In the genomic region with DNA sequence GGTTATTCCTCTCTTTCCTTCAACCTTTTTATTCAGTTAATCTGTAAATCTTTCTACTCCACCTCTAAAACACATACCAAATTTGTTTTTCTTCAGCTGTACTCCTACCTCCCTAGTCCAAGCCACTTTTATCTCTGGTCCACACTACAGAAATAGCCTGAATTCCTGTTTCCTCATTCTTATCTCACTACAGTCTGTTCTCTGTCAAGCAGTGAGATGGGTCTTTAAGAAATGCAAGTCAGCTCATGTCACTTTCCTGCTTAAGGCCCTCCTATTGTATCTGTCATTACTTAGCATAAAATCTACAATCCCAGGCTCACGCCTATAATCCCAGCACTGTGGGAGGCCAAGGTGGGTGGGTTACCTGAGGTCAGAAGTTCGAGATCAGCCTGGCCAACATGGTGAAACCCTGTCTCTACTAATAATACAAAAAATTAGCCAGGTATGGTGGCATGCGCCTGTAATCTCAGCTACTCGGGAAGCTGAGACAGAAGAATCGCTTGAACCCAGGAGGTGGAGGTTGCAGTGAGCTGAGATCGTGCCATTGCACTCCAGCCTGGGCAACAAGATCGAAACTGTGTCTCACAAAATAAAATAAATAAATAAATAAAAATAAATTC, we compare ENCODE assay signal across 1 cellular context.
A peak's percentile ranks its signal among the peaks of the same experiment; 100 is the strongest.
TF ChIP-seq lines count a peak whose summit lies in the region.
"Not testable (repeated sequence)": the region's sequence is repeated elsewhere in the genome, so short reads cannot be mapped to it uniquely, and the experiment has no call there.

No MANE protein-coding gene starts in this region.

TF ChIP-seq in K562, 482 proteins besides CTCF, POLR2A, EP300 and RAD21 (continued from another document):
- TF ChIP-seq L3MBTL2 (IDR thresholded peaks at IDR 0.05) (0 out of 2 replicates have a peak, but pooled peaks have one; percentile 17), GATA2 (CRISPR knock-in tag; IDR thresholded peaks at IDR 0.05) (peak; percentile 90), CREM (IDR thresholded peaks at IDR 0.05; ENCODE audit: low read depth) (peak; percentile 61), BRD9 (IDR thresholded peaks at IDR 0.05; ENCODE audit: low read depth, partially characterized antibody) (peak; percentile 66), TEAD1 (CRISPR knock-in tag; IDR thresholded peaks at IDR 0.05) (peak; percentile 56 to 67; a peak in 2 of 4 replicates), DACH1 (IDR thresholded peaks at IDR 0.05; ENCODE audit: partially characterized antibody) (peak; percentile 89), ATF1 (tag; IDR thresholded peaks at IDR 0.05) (peak; percentile 72), THRAP3 (IDR thresholded peaks at IDR 0.05; ENCODE audit: borderline replicate concordance) (0 out of 2 replicates have a peak, but pooled peaks have one; percentile 38), MTA1 (IDR thresholded peaks at IDR 0.05; ENCODE audit: borderline replicate concordance) (peak; percentile 73; the same call in 1 of the 2 replicates), NR4A1 (tag; IDR thresholded peaks at IDR 0.05) (0 out of 2 replicates have a peak, but pooled peaks have one; percentile 24), NCOA4 (IDR thresholded peaks at IDR 0.05; ENCODE audit: partially characterized antibody) (peak; percentile 50), EGR1 (conservative IDR thresholded peaks at IDR 0.05) (peak; percentile 82), CSDE1 (IDR thresholded peaks at IDR 0.05) (peak in 1 of 2 experiments; percentile 46; a peak in 1 of 4 replicates), SOX6 (IDR thresholded peaks at IDR 0.05) (peak; percentile 96), JUND (IDR thresholded peaks at IDR 0.05; ENCODE audit: borderline replicate concordance, low read depth, low read length) (peak; percentile 71; the same call in 1 of the 2 replicates), JUND (tag; IDR thresholded peaks at IDR 0.05; ENCODE audit: borderline replicate concordance, low read depth, low read length) (peak; percentile 36; the same call in 1 of the 3 replicates), NONO (IDR thresholded peaks at IDR 0.05; ENCODE audit: low read depth in 2 of 2, low read length in 1 of 2) (peak in 1 of 2 experiments; percentile 54; a peak in 1 of 4 replicates), MBD2 (IDR thresholded peaks at IDR 0.05; ENCODE audit: borderline replicate concordance, low read depth) (peak; percentile 51; the same call in 1 of the 2 replicates), ZBTB2 (IDR thresholded peaks at IDR 0.05) (peak; percentile 63; the same call in 1 of the 2 replicates), POLR2AphosphoS5 (IDR thresholded peaks at IDR 0.05; ENCODE audit: control insufficient read depth, insufficient read depth, low read depth, low read length) (peak; percentile 83), ATF3 (IDR thresholded peaks at IDR 0.05) (peak; percentile 47; the same call in 1 of the 2 replicates), TRIM28 (IDR thresholded peaks at IDR 0.05) (peak; percentile 39; the same call in 1 of the 2 replicates), TCF3 (CRISPR knock-in tag; IDR thresholded peaks at IDR 0.05) (peak; percentile 92), PML (IDR thresholded peaks at IDR 0.05; ENCODE audit: low read length) (peak; percentile 82), NFRKB (IDR thresholded peaks at IDR 0.05; ENCODE audit: low read depth) (0 out of 2 replicates have a peak, but pooled peaks have one; percentile 42), ZNF766 (CRISPR knock-in tag; conservative IDR thresholded peaks at IDR 0.05) (0 out of 2 replicates have a peak, but pooled peaks have one; percentile 26), EHMT2 (IDR thresholded peaks at IDR 0.05) (peak; percentile 78), FOXK2 (conservative IDR thresholded peaks at IDR 0.05 in 1 of 2, IDR thresholded peaks at IDR 0.05 in 1 of 2; ENCODE audit: low read depth in 2 of 2) (peak; percentile 65 to 75), DPF2 (IDR thresholded peaks at IDR 0.05) (peak; percentile 99), CBFA2T3 (IDR thresholded peaks at IDR 0.05) (peak; percentile 98), HDAC3 (IDR thresholded peaks at IDR 0.05; ENCODE audit: borderline replicate concordance, partially characterized antibody) (peak; percentile 78), MTA2 (IDR thresholded peaks at IDR 0.05; ENCODE audit: low read depth) (peak; percentile 88)
- TF ChIP-seq ATF1 (CRISPR knock-in tag; IDR thresholded peaks at IDR 0.05); NR4A1 (CRISPR knock-in tag; IDR thresholded peaks at IDR 0.05); ATF3 (CRISPR knock-in tag; conservative IDR thresholded peaks at IDR 0.05): not testable (repeated sequence)
- TF ChIP-seq, protein P1, sequence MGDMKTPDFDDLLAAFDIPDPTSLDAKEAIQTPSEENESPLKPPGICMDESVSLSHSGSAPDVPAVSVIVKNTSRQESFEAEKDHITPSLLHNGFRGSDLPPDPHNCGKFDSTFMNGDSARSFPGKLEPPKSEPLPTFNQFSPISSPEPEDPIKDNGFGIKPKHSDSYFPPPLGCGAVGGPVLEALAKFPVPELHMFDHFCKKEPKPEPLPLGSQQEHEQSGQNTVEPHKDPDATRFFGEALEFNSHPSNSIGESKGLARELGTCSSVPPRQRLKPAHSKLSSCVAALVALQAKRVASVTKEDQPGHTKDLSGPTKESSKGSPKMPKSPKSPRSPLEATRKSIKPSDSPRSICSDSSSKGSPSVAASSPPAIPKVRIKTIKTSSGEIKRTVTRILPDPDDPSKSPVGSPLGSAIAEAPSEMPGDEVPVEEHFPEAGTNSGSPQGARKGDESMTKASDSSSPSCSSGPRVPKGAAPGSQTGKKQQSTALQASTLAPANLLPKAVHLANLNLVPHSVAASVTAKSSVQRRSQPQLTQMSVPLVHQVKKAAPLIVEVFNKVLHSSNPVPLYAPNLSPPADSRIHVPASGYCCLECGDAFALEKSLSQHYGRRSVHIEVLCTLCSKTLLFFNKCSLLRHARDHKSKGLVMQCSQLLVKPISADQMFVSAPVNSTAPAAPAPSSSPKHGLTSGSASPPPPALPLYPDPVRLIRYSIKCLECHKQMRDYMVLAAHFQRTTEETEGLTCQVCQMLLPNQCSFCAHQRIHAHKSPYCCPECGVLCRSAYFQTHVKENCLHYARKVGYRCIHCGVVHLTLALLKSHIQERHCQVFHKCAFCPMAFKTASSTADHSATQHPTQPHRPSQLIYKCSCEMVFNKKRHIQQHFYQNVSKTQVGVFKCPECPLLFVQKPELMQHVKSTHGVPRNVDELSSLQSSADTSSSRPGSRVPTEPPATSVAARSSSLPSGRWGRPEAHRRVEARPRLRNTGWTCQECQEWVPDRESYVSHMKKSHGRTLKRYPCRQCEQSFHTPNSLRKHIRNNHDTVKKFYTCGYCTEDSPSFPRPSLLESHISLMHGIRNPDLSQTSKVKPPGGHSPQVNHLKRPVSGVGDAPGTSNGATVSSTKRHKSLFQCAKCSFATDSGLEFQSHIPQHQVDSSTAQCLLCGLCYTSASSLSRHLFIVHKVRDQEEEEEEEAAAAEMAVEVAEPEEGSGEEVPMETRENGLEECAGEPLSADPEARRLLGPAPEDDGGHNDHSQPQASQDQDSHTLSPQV (IDR thresholded peaks at IDR 0.05), result peak; percentile 49
- TF ChIP-seq, protein P2, sequence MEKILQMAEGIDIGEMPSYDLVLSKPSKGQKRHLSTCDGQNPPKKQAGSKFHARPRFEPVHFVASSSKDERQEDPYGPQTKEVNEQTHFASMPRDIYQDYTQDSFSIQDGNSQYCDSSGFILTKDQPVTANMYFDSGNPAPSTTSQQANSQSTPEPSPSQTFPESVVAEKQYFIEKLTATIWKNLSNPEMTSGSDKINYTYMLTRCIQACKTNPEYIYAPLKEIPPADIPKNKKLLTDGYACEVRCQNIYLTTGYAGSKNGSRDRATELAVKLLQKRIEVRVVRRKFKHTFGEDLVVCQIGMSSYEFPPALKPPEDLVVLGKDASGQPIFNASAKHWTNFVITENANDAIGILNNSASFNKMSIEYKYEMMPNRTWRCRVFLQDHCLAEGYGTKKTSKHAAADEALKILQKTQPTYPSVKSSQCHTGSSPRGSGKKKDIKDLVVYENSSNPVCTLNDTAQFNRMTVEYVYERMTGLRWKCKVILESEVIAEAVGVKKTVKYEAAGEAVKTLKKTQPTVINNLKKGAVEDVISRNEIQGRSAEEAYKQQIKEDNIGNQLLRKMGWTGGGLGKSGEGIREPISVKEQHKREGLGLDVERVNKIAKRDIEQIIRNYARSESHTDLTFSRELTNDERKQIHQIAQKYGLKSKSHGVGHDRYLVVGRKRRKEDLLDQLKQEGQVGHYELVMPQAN (IDR thresholded peaks at IDR 0.05; ENCODE audit: borderline replicate concordance), result peak; percentile 54; the same call in 1 of the 2 replicates
